ENCODE assay signal across 1 cellular context in genomic region chr4:94564252-94564651, GRCh38.
TF ChIP-seq lines count a peak whose summit lies in the region.

No MANE protein-coding gene starts in this region.

TF ChIP-seq in HepG2, 621 proteins besides CTCF, POLR2A, EP300 and RAD21 (continued from another document and continues in another):
- TF ChIP-seq, protein P1, sequence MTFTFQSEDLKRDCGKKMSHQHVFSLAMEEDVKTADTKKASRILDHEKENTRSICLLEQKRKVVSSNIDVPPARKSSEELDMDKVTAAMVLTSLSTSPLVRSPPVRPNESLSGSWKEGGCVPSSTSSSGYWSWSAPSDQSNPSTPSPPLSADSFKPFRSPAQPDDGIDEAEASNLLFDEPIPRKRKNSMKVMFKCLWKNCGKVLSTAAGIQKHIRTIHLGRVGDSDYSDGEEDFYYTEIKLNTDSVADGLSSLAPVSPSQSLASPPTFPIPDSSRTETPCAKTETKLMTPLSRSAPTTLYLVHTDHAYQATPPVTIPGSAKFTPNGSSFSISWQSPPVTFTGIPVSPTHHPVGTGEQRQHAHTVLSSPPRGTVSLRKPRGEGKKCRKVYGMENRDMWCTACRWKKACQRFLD (CRISPR knock-in tag; IDR thresholded peaks at IDR 0.05; ENCODE audit: borderline replicate concordance) = no peak
- TF ChIP-seq ZNF652 (CRISPR knock-in tag; IDR thresholded peaks at IDR 0.05; ENCODE audit: borderline replicate concordance, low read depth) (no peak), ZKSCAN8 (CRISPR knock-in tag; IDR thresholded peaks at IDR 0.05; ENCODE audit: borderline replicate concordance) (peak; percentile 88), U2AF1 (optimal IDR thresholded peaks at IDR 0.05; ENCODE audit: low read depth, low read length) (no peak), SATB2 (CRISPR knock-in tag; IDR thresholded peaks at IDR 0.05) (no peak), TEF (CRISPR knock-in tag; IDR thresholded peaks at IDR 0.05) (no peak), KLF6 (CRISPR knock-in tag; IDR thresholded peaks at IDR 0.05) (no peak), KAT8 (CRISPR knock-in tag; IDR thresholded peaks at IDR 0.05) (peak; percentile 46; the same call in 1 of the 2 replicates), SALL2 (CRISPR knock-in tag; IDR thresholded peaks at IDR 0.05) (0 out of 2 replicates have a peak, but pooled peaks have one; percentile 27), CREM (IDR thresholded peaks at IDR 0.05) (peak; percentile 74), CREM (CRISPR knock-in tag; IDR thresholded peaks at IDR 0.05) (no peak), RBAK (CRISPR knock-in tag; IDR thresholded peaks at IDR 0.05) (no peak), MYNN (CRISPR knock-in tag; IDR thresholded peaks at IDR 0.05; ENCODE audit: low read depth) (no peak), SMAD1 (CRISPR knock-in tag; IDR thresholded peaks at IDR 0.05; ENCODE audit: borderline replicate concordance, low read depth) (no peak), TRAFD1 (CRISPR knock-in tag; IDR thresholded peaks at IDR 0.05; ENCODE audit: borderline replicate concordance) (no peak), BCL6 (CRISPR knock-in tag; IDR thresholded peaks at IDR 0.05) (peak; percentile 97), MTF2 (CRISPR knock-in tag; IDR thresholded peaks at IDR 0.05; ENCODE audit: borderline replicate concordance) (no peak), CCDC6 (CRISPR knock-in tag; IDR thresholded peaks at IDR 0.05) (no peak), HHEX (CRISPR knock-in tag; IDR thresholded peaks at IDR 0.05) (peak; percentile 82), ATRX (CRISPR knock-in tag; IDR thresholded peaks at IDR 0.05; ENCODE audit: borderline replicate concordance) (no peak), ZBTB8A (CRISPR knock-in tag; IDR thresholded peaks at IDR 0.05; ENCODE audit: borderline replicate concordance, low read depth) (no peak), FOXP4 (CRISPR knock-in tag; IDR thresholded peaks at IDR 0.05) (peak; percentile 67; the same call in 1 of the 2 replicates), ZZZ3 (CRISPR knock-in tag; IDR thresholded peaks at IDR 0.05; ENCODE audit: borderline replicate concordance) (no peak), TFDP1 (CRISPR knock-in tag; IDR thresholded peaks at IDR 0.05; ENCODE audit: borderline replicate concordance) (no peak), ATF7-NPFF (CRISPR knock-in tag; IDR thresholded peaks at IDR 0.05; ENCODE audit: low read depth) (no peak), ZC3H13 (CRISPR knock-in tag; IDR thresholded peaks at IDR 0.05) (no peak), CBX2 (IDR thresholded peaks at IDR 0.05; ENCODE audit: low read depth, low read length) (no peak), CBX2 (CRISPR knock-in tag; IDR thresholded peaks at IDR 0.05; ENCODE audit: low read depth) (no peak), ZNF550 (CRISPR knock-in tag; IDR thresholded peaks at IDR 0.05; ENCODE audit: borderline replicate concordance) (no peak), ZNF614 (CRISPR knock-in tag; IDR thresholded peaks at IDR 0.05; ENCODE audit: borderline replicate concordance) (peak; percentile 65; the same call in 1 of the 2 replicates), ZNF713 (CRISPR knock-in tag; IDR thresholded peaks at IDR 0.05) (no peak), SSRP1 (CRISPR knock-in tag; IDR thresholded peaks at IDR 0.05) (no peak), EZH2 (conservative IDR thresholded peaks at IDR 0.05; ENCODE audit: low read depth, low read length) (no peak), POLR2AphosphoS5 (IDR thresholded peaks at IDR 0.05; ENCODE audit: low read depth, low read length) (no peak), ZNF605 (CRISPR knock-in tag; IDR thresholded peaks at IDR 0.05) (no peak), ETV6 (CRISPR knock-in tag; conservative IDR thresholded peaks at IDR 0.05) (no peak), DRAP1 (CRISPR knock-in tag; IDR thresholded peaks at IDR 0.05) (no peak), SPEN (CRISPR knock-in tag; IDR thresholded peaks at IDR 0.05; ENCODE audit: low read depth) (peak; percentile 44; the same call in 1 of the 2 replicates), NONO (IDR thresholded peaks at IDR 0.05) (no peak), NONO (CRISPR knock-in tag; conservative IDR thresholded peaks at IDR 0.05) (no peak), PHF21A (CRISPR knock-in tag; IDR thresholded peaks at IDR 0.05) (peak; percentile 85), ZNF292 (CRISPR knock-in tag; IDR thresholded peaks at IDR 0.05; ENCODE audit: borderline replicate concordance, low read depth) (peak; percentile 45; the same call in 1 of the 2 replicates), ZNF280B (CRISPR knock-in tag; IDR thresholded peaks at IDR 0.05; ENCODE audit: borderline replicate concordance) (no peak), CEBPB (IDR thresholded peaks at IDR 0.05; ENCODE audit: borderline replicate concordance, low read depth, low read length) (no peak), ZNF577 (CRISPR knock-in tag; IDR thresholded peaks at IDR 0.05; ENCODE audit: borderline replicate concordance, low read depth) (no peak), ZNF589 (CRISPR knock-in tag; conservative IDR thresholded peaks at IDR 0.05) (no peak), SYNCRIP (IDR thresholded peaks at IDR 0.05; ENCODE audit: insufficient read depth, low read depth, low read length) (no peak), SP5 (CRISPR knock-in tag; IDR thresholded peaks at IDR 0.05; ENCODE audit: borderline replicate concordance, low read depth) (no peak)
- TF ChIP-seq, protein P2, sequence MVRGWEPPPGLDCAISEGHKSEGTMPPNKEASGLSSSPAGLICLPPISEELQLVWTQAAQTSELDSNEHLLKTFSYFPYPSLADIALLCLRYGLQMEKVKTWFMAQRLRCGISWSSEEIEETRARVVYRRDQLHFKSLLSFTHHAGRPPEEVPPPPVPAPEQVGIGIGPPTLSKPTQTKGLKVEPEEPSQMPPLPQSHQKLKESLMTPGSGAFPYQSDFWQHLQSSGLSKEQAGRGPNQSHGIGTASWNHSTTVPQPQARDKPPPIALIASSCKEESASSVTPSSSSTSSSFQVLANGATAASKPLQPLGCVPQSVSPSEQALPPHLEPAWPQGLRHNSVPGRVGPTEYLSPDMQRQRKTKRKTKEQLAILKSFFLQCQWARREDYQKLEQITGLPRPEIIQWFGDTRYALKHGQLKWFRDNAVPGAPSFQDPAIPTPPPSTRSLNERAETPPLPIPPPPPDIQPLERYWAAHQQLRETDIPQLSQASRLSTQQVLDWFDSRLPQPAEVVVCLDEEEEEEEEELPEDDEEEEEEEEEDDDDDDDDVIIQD (CRISPR knock-in tag; IDR thresholded peaks at IDR 0.05; ENCODE audit: low read depth) = peak; percentile 100
- TF ChIP-seq, protein P3, sequence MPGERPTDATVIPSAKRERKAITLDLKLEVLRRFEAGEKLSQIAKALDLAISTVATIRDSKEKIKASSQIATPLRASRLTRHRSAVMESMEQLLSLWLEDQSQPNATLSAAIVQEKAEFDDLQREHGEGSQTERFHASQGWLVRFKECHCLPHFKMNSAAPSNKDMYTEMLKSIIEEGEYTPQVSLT (CRISPR knock-in tag; IDR thresholded peaks at IDR 0.05; ENCODE audit: borderline replicate concordance, low read depth) = no peak
- TF ChIP-seq, protein P4, sequence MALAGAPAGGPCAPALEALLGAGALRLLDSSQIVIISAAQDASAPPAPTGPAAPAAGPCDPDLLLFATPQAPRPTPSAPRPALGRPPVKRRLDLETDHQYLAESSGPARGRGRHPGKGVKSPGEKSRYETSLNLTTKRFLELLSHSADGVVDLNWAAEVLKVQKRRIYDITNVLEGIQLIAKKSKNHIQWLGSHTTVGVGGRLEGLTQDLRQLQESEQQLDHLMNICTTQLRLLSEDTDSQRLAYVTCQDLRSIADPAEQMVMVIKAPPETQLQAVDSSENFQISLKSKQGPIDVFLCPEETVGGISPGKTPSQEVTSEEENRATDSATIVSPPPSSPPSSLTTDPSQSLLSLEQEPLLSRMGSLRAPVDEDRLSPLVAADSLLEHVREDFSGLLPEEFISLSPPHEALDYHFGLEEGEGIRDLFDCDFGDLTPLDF (CRISPR knock-in tag; IDR thresholded peaks at IDR 0.05) = no peak
- TF ChIP-seq, protein P5, sequence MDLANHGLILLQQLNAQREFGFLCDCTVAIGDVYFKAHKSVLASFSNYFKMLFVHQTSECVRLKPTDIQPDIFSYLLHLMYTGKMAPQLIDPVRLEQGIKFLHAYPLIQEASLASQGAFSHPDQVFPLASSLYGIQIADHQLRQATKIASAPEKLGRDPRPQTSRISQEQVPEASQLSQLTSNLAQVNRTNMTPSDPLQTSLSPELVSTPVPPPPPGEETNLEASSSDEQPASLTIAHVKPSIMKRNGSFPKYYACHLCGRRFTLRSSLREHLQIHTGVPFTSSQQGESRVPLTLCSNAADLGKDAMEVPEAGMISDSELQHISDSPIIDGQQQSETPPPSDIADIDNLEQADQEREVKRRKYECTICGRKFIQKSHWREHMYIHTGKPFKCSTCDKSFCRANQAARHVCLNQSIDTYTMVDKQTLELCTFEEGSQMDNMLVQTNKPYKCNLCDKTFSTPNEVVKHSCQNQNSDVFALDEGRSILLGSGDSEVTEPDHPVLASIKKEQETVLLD (CRISPR knock-in tag; IDR thresholded peaks at IDR 0.05; ENCODE audit: low read depth) = no peak
